10 cellular contexts compared by ENCODE assay signal in genomic region chr5:135034963-135035677, GRCh38. TPM values are rescaled to one million over a fixed set of nuclear protein-coding genes. Genes with fewer than 3 reads are reported as not detected.
A peak's percentile ranks its signal among the peaks of the same experiment; 100 is the strongest.
DNase-seq lines count a peak whose midpoint lies in the region; ATAC-seq and TF ChIP-seq lines count a peak whose summit lies in the region.
"Had no signal": no experiment of that assay in that cellular context is flagged by ENCODE, and none has a peak within 500 bp of the region (broad histone marks: within the 10 kb centered on the region; RNA-seq: fewer than 3 reads in every experiment).

No MANE protein-coding gene starts in this region.

- no peak overlapping the region for H2AFZ ChIP-seq in SU-DHL-6 (ENCODE audit: low read depth, low read length, severe bottlenecking)

- TF ChIP-seq CTCF in SU-DHL-6 (IDR thresholded peaks at IDR 0.05; ENCODE audit: insufficient read depth, low read length, poor library complexity, severe bottlenecking) (no peak), type B pancreatic cell (conservative IDR thresholded peaks at IDR 0.05) (no peak)

- DNase-seq in activated T-cell treated with anti-CD3 and anti-CD28 coated beads, Interleukin-2, amount 50 U/mL, for 4 hours: no peak
- DNase-seq in activated T-cell treated with anti-CD3 and anti-CD28 coated beads, Interleukin-2, amount 50 U/mL, for 1 hour: no peak
- no peak for DNase-seq in type B pancreatic cell (ENCODE audit: extremely low spot score, unreplicated experiment)
- DNase-seq in SKM-1 (lab: John Stamatoyannopoulos, UW; ENCODE audit: unreplicated experiment): no peak
- DNase-seq: C1 segment of cervical spinal cord had no signal

- peak overlapping the region; percentile 77 for H3K27ac Mint-ChIP-seq in type B pancreatic cell

- no peaks in the 10 kb centered on the region for H3K36me3 ChIP-seq in SU-DHL-6 (ENCODE audit: low read length)
- H3K36me3 ChIP-seq in iPS-20b (ENCODE audit: insufficient read depth, low read depth, low read length): no peaks in the 10 kb centered on the region
- H3K36me3 ChIP-seq: right atrium auricular region had no signal

- ATAC-seq in activated T-cell treated with anti-CD3 and anti-CD28 coated beads, Interleukin-2, amount 50 U/mL, for 4 hours: no peak
- ATAC-seq in GM18517 (IDR thresholded peaks at IDR 0.05; ENCODE audit: unreplicated experiment): no peak
- no peak for ATAC-seq in HG02981 (IDR thresholded peaks at IDR 0.05; ENCODE audit: unreplicated experiment)

- no peak overlapping the region for H3K4me3 ChIP-seq in SU-DHL-6 (ENCODE audit: insufficient read depth, low read length, poor library complexity, severe bottlenecking)
- 0 out of 2 replicates have a peak overlapping the region, but pooled peaks have one; percentile 48 for H3K4me3 ChIP-seq in iPS-20b (ENCODE audit: low read length)

- no peaks in the 10 kb centered on the region for H3K27me3 ChIP-seq in SU-DHL-6 (ENCODE audit: low read length)
- H3K27me3 ChIP-seq in iPS-20b (ENCODE audit: insufficient read depth, low read length): peaks cover 100% of the 10 kb centered on the region

- H3K9me2 ChIP-seq in SU-DHL-6 (replicated peaks; ENCODE audit: insufficient read depth, low read length): no peaks in the 10 kb centered on the region

- peak overlapping the region; percentile 84; the same call in 1 of the 2 replicates for H3K9ac ChIP-seq in SU-DHL-6 (ENCODE audit: low read length)
- no peak overlapping the region for H3K9ac ChIP-seq in iPS-20b (ENCODE audit: low read depth, low read length)

- H3K27ac ChIP-seq in SU-DHL-6 (ENCODE audit: low read depth, low read length) (no peak overlapping the region), iPS-20b (ENCODE audit: low read length) (no peak overlapping the region)
- H3K27ac ChIP-seq: right atrium auricular region had no signal

- H3K9me3 Mint-ChIP-seq in activated T-cell treated with anti-CD3 and anti-CD28 coated beads, Interleukin-2, amount 50 U/mL, for 4 hours: no peaks in the 10 kb centered on the region
- no peaks in the 10 kb centered on the region for H3K9me3 Mint-ChIP-seq in type B pancreatic cell

- H3K4me1 Mint-ChIP-seq in activated T-cell treated with anti-CD3 and anti-CD28 coated beads, Interleukin-2, amount 50 U/mL, for 4 hours (ENCODE audit: low read depth): peaks cover 38% of the 10 kb centered on the region
- H3K4me1 Mint-ChIP-seq in type B pancreatic cell (ENCODE audit: unreplicated experiment): peaks cover 12% of the 10 kb centered on the region

- no peaks in the 10 kb centered on the region for H3K9me3 ChIP-seq in SU-DHL-6 (ENCODE audit: insufficient read depth, low read length)
- peaks cover 11% of the 10 kb centered on the region; the same call in 1 of the 2 replicates for H3K9me3 ChIP-seq in iPS-20b (ENCODE audit: insufficient read depth, low read depth, low read length)
- H3K9me3 ChIP-seq: right atrium auricular region had no signal

- H3K27me3 Mint-ChIP-seq in activated T-cell treated with anti-CD3 and anti-CD28 coated beads, Interleukin-2, amount 50 U/mL, for 4 hours (ENCODE audit: low read depth): peaks cover 75% of the 10 kb centered on the region
- H3K27me3 Mint-ChIP-seq in type B pancreatic cell: peaks cover 84% of the 10 kb centered on the region

- peaks cover 18% of the 10 kb centered on the region for H3K79me2 ChIP-seq in SU-DHL-6 (ENCODE audit: insufficient read depth, low read length)

- H3F3A ChIP-seq in SU-DHL-6 (ENCODE audit: insufficient read depth): no peaks in the 10 kb centered on the region; the same call in 1 of the 2 replicates

- no peaks in the 10 kb centered on the region for H4K20me1 ChIP-seq in SU-DHL-6 (ENCODE audit: low read depth, low read length)

- peak overlapping the region; percentile 71 for H3K4me3 Mint-ChIP-seq in activated T-cell treated with anti-CD3 and anti-CD28 coated beads, Interleukin-2, amount 50 U/mL, for 4 hours
- H3K4me3 Mint-ChIP-seq in type B pancreatic cell: peak overlapping the region; percentile 90

- H3K36me3 Mint-ChIP-seq in activated T-cell treated with anti-CD3 and anti-CD28 coated beads, Interleukin-2, amount 50 U/mL, for 4 hours (ENCODE audit: insufficient read depth): no peaks in the 10 kb centered on the region
- H3K36me3 Mint-ChIP-seq in type B pancreatic cell: no peaks in the 10 kb centered on the region

- H3K4me1 ChIP-seq in iPS-20b (ENCODE audit: insufficient read depth, low read length): peaks cover 4% of the 10 kb centered on the region; the same call in 1 of the 2 replicates

- peak overlapping the region; percentile 65 for H3K4me2 ChIP-seq in SU-DHL-6 (ENCODE audit: low read depth, low read length, poor library complexity, severe bottlenecking)

RNA-seq across cellular contexts. Expression of gene PITX1, which starts 1.1 kb away (rescaled TPM):
- under 1 TPM in 2 of 3 donors, not detected in 1; 0.37 to 0.43 TPM for total RNA-seq in activated T-cell treated with anti-CD3 and anti-CD28 coated beads, Interleukin-2, amount 50 U/mL, for 4 hours
- 6.3 and 13.4 TPM in 2 replicates for total RNA-seq in type B pancreatic cell (ENCODE audit: low replicate concordance)
- total RNA-seq: right atrium auricular region had no signal
